In genomic region chr13:106685142-106685541, GRCh38 we compare ENCODE assay signal across 20 cellular contexts.
"Had no signal": no experiment of that assay in that cellular context is flagged by ENCODE, and none has a peak within 500 bp of the region (broad histone marks: within the 10 kb centered on the region; RNA-seq: fewer than 3 reads in every experiment).

No MANE protein-coding gene starts in this region.

- H3K27me3 ChIP-seq: sigmoid colon, stomach, testis, tibial artery, upper lobe of left lung had no signal

- DNase-seq: dermis blood vessel endothelial cell; effector memory CD4-positive, alpha-beta T cell; immature natural killer cell; mesenchymal stem cell; midbrain; naive thymus-derived CD4-positive, alpha-beta T cell; nephron progenitor cell; right cardiac atrium; sigmoid colon; stimulated activated CD4-positive, alpha-beta T cell treated with anti-CD3 and anti-CD28 coated beads, Interleukin-2, amount 100 ng/mL, for 24 hours; stimulated activated CD4-positive, alpha-beta T cell treated with anti-CD3 and anti-CD28 coated beads, Interleukin-4, amount 100 ng/mL, for 24 hours; stimulated activated naive CD4-positive, alpha-beta T cell treated with Interleukin-2 at 50 U/mL for 16 hours; stomach; testis; tibial artery; upper lobe of left lung had no signal

- H3K4me1 ChIP-seq: parathyroid adenoma, prostate gland, sigmoid colon, tibial artery had no signal

- H3K4me3 ChIP-seq: coronary artery, lung, prostate gland, sigmoid colon, stomach, testis, tibial artery, upper lobe of left lung had no signal

- H3K36me3 ChIP-seq: prostate gland, sigmoid colon, stomach, tibial artery, upper lobe of left lung had no signal

- H2AFZ ChIP-seq: parathyroid adenoma had no signal

- H3K9ac ChIP-seq: parathyroid adenoma had no signal

- H3K27ac ChIP-seq: coronary artery, parathyroid adenoma, prostate gland, sigmoid colon, stomach, testis, tibial artery had no signal

- H3K79me2 ChIP-seq: parathyroid adenoma had no signal

- H3K9me3 ChIP-seq: prostate gland, sigmoid colon, stomach, testis, tibial artery, upper lobe of left lung had no signal
